ENCODE assay signal across 15 cellular contexts in genomic region chr2:66441651-66442365, GRCh38. TPM values are rescaled to one million over a fixed set of nuclear protein-coding genes. Genes with fewer than 3 reads are reported as not detected.
DNase-seq lines count a peak whose midpoint lies in the region; ATAC-seq and TF ChIP-seq lines count a peak whose summit lies in the region.
"Had no signal": no experiment of that assay in that cellular context is flagged by ENCODE, and none has a peak within 500 bp of the region (broad histone marks: within the 10 kb centered on the region; RNA-seq: fewer than 3 reads in every experiment).

No MANE protein-coding gene starts in this region.

- H3K4me1 ChIP-seq in colonic mucosa (no peaks in the 10 kb centered on the region), lung (ENCODE audit: control insufficient read depth in 2 of 2, insufficient read depth in 2 of 2, low read length in 2 of 2) (peaks cover 1 to 6% of the 10 kb centered on the region in 2 donors)
- H3K4me1 ChIP-seq: Caco-2 had no signal

- DNase-seq in HFF-Myc (ENCODE audit: extremely low read depth, low read depth), result no peak
- no peak for DNase-seq in colonic mucosa
- no peak for DNase-seq in lung (ENCODE audit: low spot score)
- no peak for DNase-seq in activated CD8-positive, alpha-beta T cell treated with anti-CD3 and anti-CD28 coated beads for 36 hours
- DNase-seq in DMS79 (lab: John Stamatoyannopoulos, UW), result no peak
- DNase-seq in activated naive CD8-positive, alpha-beta T cell treated with anti-CD3 and anti-CD28 coated beads for 36 hours, result no peak
- DNase-seq: activated T-cell treated with anti-CD3 and anti-CD28 coated beads for 4 hours, Caco-2, erythroblast, left colon, NCI-H1092 treated with DMSO at 0.1 percent for 48 hours, NCI-H69, SHP77 had no signal

- H3K27me3 ChIP-seq in colonic mucosa (peaks cover 4% of the 10 kb centered on the region), lung (ENCODE audit: control insufficient read depth, insufficient read depth) (no peaks in the 10 kb centered on the region)

- 42 to 60% methylated on average over 4 of the region's 4 CpGs for WGBS in lung, 2 donors

- CTCF ChIA-PET in activated CD8-positive, alpha-beta T cell treated with anti-CD3 and anti-CD28 coated beads for 36 hours (lab: Charles Lee), result no interaction called here

- H3K36me3 ChIP-seq in colonic mucosa (no peaks in the 10 kb centered on the region), lung (ENCODE audit: control insufficient read depth in 2 of 2, insufficient read depth in 2 of 2, low read length in 2 of 2) (peaks cover 0 to 6% of the 10 kb centered on the region in 2 donors)

- intact Hi-C loops in colonic mucosa (cut with DNase I), result no loop called here
- intact Hi-C loops in activated CD8-positive, alpha-beta T cell treated with anti-CD3 and anti-CD28 coated beads for 36 hours (cut with micrococcal nuclease), result no loop called here

- H3K27ac ChIP-seq in colonic mucosa, result peak overlapping the region; percentile 18
- peak overlapping the region; percentile 30 to 33 for H3K27ac ChIP-seq in lung (ENCODE audit: low read depth in 1 of 2, low read length in 1 of 2)
- peak overlapping the region; percentile 25 for H3K27ac ChIP-seq in temporal lobe (ENCODE audit: low read depth, low read length)

- no peaks in the 10 kb centered on the region for H3K4me1 Mint-ChIP-seq in activated CD8-positive, alpha-beta T cell treated with anti-CD3 and anti-CD28 coated beads for 36 hours (ENCODE audit: low read depth)
- H3K4me1 Mint-ChIP-seq in activated naive CD8-positive, alpha-beta T cell treated with anti-CD3 and anti-CD28 coated beads for 36 hours, result peaks cover 10% of the 10 kb centered on the region

- POLR2A ChIA-PET in activated CD8-positive, alpha-beta T cell treated with anti-CD3 and anti-CD28 coated beads for 36 hours (lab: Charles Lee), result no interaction called here

- H3K9me3 ChIP-seq in colonic mucosa (no peaks in the 10 kb centered on the region), lung (ENCODE audit: control insufficient read depth in 2 of 2, insufficient read depth in 1 of 2, low read length in 1 of 2) (no peaks in the 10 kb centered on the region)
- H3K9me3 ChIP-seq: Caco-2 had no signal

- ATAC-seq in lung (ENCODE audit: insufficient read depth, low FRiP score), result no peak
- ATAC-seq in activated CD8-positive, alpha-beta T cell treated with anti-CD3 and anti-CD28 coated beads for 36 hours, result no peak
- ATAC-seq: GM12878, left colon had no signal

- H3K9me3 Mint-ChIP-seq in activated CD8-positive, alpha-beta T cell treated with anti-CD3 and anti-CD28 coated beads for 36 hours, result no peaks in the 10 kb centered on the region
- no peaks in the 10 kb centered on the region for H3K9me3 Mint-ChIP-seq in activated naive CD8-positive, alpha-beta T cell treated with anti-CD3 and anti-CD28 coated beads for 36 hours

- TF ChIP-seq CTCF in HFF-Myc (IDR thresholded peaks at IDR 0.05; ENCODE audit: low read depth, low read length, missing control alignments), result no peak
- no peak for TF ChIP-seq CTCF in colonic mucosa (IDR thresholded peaks at IDR 0.05)
- TF ChIP-seq CTCF in lung (IDR thresholded peaks at IDR 0.05; ENCODE audit: control extremely low read depth, extremely low read depth), result no peak
- no peak for TF ChIP-seq CTCF in activated CD8-positive, alpha-beta T cell treated with anti-CD3 and anti-CD28 coated beads for 36 hours (IDR thresholded peaks at IDR 0.05)

- H3K4me3 ChIP-seq in HFF-Myc (replicated peaks; ENCODE audit: low read depth, low read length), result peak overlapping the region; percentile 83
- no peak overlapping the region for H3K4me3 ChIP-seq in colonic mucosa
- H3K4me3 ChIP-seq in lung, result peak overlapping the region; percentile 18
- H3K4me3 ChIP-seq: GM12878 had no signal

- H3K9ac ChIP-seq in colonic mucosa (ENCODE audit: low read depth in 2 of 2, low read length in 2 of 2), result peak overlapping the region in 1 of 2 donors; percentile 7

- no peaks in the 10 kb centered on the region for H3K36me3 Mint-ChIP-seq in activated CD8-positive, alpha-beta T cell treated with anti-CD3 and anti-CD28 coated beads for 36 hours (ENCODE audit: low read depth)
- no peaks in the 10 kb centered on the region for H3K36me3 Mint-ChIP-seq in activated naive CD8-positive, alpha-beta T cell treated with anti-CD3 and anti-CD28 coated beads for 36 hours

- no peak overlapping the region for H3K4me3 Mint-ChIP-seq in activated CD8-positive, alpha-beta T cell treated with anti-CD3 and anti-CD28 coated beads for 36 hours
- H3K4me3 Mint-ChIP-seq in activated naive CD8-positive, alpha-beta T cell treated with anti-CD3 and anti-CD28 coated beads for 36 hours, result no peak overlapping the region

- peaks cover 64% of the 10 kb centered on the region for H3K27me3 Mint-ChIP-seq in activated CD8-positive, alpha-beta T cell treated with anti-CD3 and anti-CD28 coated beads for 36 hours
- H3K27me3 Mint-ChIP-seq in activated naive CD8-positive, alpha-beta T cell treated with anti-CD3 and anti-CD28 coated beads for 36 hours, result peaks cover 90% of the 10 kb centered on the region

- H3K27ac Mint-ChIP-seq in activated CD8-positive, alpha-beta T cell treated with anti-CD3 and anti-CD28 coated beads for 36 hours, result no peak overlapping the region
- H3K27ac Mint-ChIP-seq in activated naive CD8-positive, alpha-beta T cell treated with anti-CD3 and anti-CD28 coated beads for 36 hours, result no peak overlapping the region

RNA-seq across cellular contexts. Expression of gene MEIS1, which starts 6.9 kb away (rescaled TPM):
- total RNA-seq in colonic mucosa (10 to 100 TPM in 1 of 2 donors, 1 to 10 TPM in 1; 8.9 to 23.1 TPM), lung (100 to 1,000 TPM in 1 of 2 donors, 10 to 100 TPM in 1; 60.6 to 158 TPM), temporal lobe (11.1 TPM)
- 10 to 100 TPM in 1 of 2 donors, 1 to 10 TPM in 1; 9.0 to 21.5 TPM for polyA plus RNA-seq in lung
- total RNA-seq in activated CD8-positive, alpha-beta T cell treated with anti-CD3 and anti-CD28 coated beads for 36 hours, result not detected
- not detected for total RNA-seq in activated naive CD8-positive, alpha-beta T cell treated with anti-CD3 and anti-CD28 coated beads for 36 hours

Comparison
In these comparisons a context has a peak if more than half of its experiments do, and no peak if none do; other contexts are left out.
1. RNA of gene MEIS1, which starts 6.9 kb away (total RNA-seq): 60.6 to 158 TPM in lung, 8.9 to 23.1 TPM in colonic mucosa and 11.1 TPM in temporal lobe (single experiment); not detected in activated naive CD8-positive, alpha-beta T cell treated with anti-CD3 and anti-CD28 coated beads for 36 hours and not detected in activated CD8-positive, alpha-beta T cell treated with anti-CD3 and anti-CD28 coated beads for 36 hours; every median in the first group is over 4 times any median in the second.
2. Peak in every context shown above with its lines, with median percentiles within 50 percentile points of each other: H3K27ac ChIP-seq.